ENCODE assay signal across 28 cellular contexts in genomic region chrX:82934980-82935379, GRCh38.
"Had no signal": no experiment of that assay in that cellular context is flagged by ENCODE, and none has a peak within 500 bp of the region (broad histone marks: within the 10 kb centered on the region; RNA-seq: fewer than 3 reads in every experiment).

No MANE protein-coding gene starts in this region.

- FAIRE-seq: endometrium, endothelial cell of umbilical vein had no signal

- ATAC-seq: activated CD4-positive, alpha-beta T cell treated with anti-CD3 and anti-CD28 coated beads for 36 hours; activated CD8-positive, alpha-beta memory T cell treated with anti-CD3 and anti-CD28 coated beads, Interleukin-2, amount 10 ng/mL, durations not matched to agents 7 days and 5 days; activated CD8-positive, alpha-beta T cell treated with anti-CD3 and anti-CD28 coated beads, Interleukin-2, amount 10 ng/mL, durations not matched to agents 7 days and 5 days; activated naive CD8-positive, alpha-beta T cell treated with anti-CD3 and anti-CD28 coated beads, Interleukin-2, amount 50 U/mL, for 24 hours; body of pancreas had no signal

- H3K27ac ChIP-seq: adrenal gland, body of pancreas, colonic mucosa, epithelial cell of prostate, esophagus squamous epithelium had no signal

- H3K27me3 ChIP-seq: adrenal gland, body of pancreas, colonic mucosa, esophagus squamous epithelium had no signal

- H3K9me3 ChIP-seq: adrenal gland, body of pancreas, colonic mucosa, esophagus squamous epithelium had no signal

- DNase-seq: activated CD4-positive, alpha-beta memory T cell treated with anti-CD3 and anti-CD28 coated beads for 36 hours; activated CD4-positive, alpha-beta T cell treated with anti-CD3 and anti-CD28 coated beads for 36 hours; activated CD4-positive, alpha-beta T cell treated with anti-CD3 and anti-CD28 coated beads, Interleukin-2, amount 10 ng/mL, durations not matched to agents 24 days and 14 days; activated CD4-positive, CD25-positive, alpha-beta regulatory T cell; activated CD4-positive, CD25-positive, alpha-beta regulatory T cell treated with anti-CD3 and anti-CD28 coated beads, Interleukin-2, amount 50 U/mL, for 72 hours; activated CD8-positive, alpha-beta memory T cell treated with anti-CD3 and anti-CD28 coated beads, Interleukin-2, amount 10 ng/mL, durations not matched to agents 7 days and 5 days; activated CD8-positive, alpha-beta memory T cell treated with anti-CD3 and anti-CD28 coated beads, Interleukin-2, amount 50 U/mL, for 4 hours; activated CD8-positive, alpha-beta T cell treated with anti-CD3 and anti-CD28 coated beads, Interleukin-2, amount 10 ng/mL, durations not matched to agents 7 days and 5 days; activated effector memory CD4-positive, alpha-beta T cell treated with anti-CD3 and anti-CD28 coated beads, Interleukin-2, amount 50 U/mL, for 16 hours; activated naive CD4-positive, alpha-beta T cell treated with anti-CD3 and anti-CD28 coated beads for 36 hours; activated naive CD8-positive, alpha-beta T cell treated with anti-CD3 and anti-CD28 coated beads for 36 hours; activated naive CD8-positive, alpha-beta T cell treated with anti-CD3 and anti-CD28 coated beads, Interleukin-2, amount 50 U/mL, for 24 hours; activated T-cell treated with anti-CD3 and anti-CD28 coated beads, Interleukin-2, amount 50 U/mL, for 1 hour; activated T-cell treated with anti-CD3 and anti-CD28 coated beads, Interleukin-2, amount 50 U/mL, for 48 hours; adrenal gland; amygdala; aorta; body of pancreas; caudate nucleus; colonic mucosa; effector CD8-positive, alpha-beta T cell; esophagus squamous epithelium; foreskin melanocyte; head of caudate nucleus; T-helper 2 cell had no signal

- H3K4me3 ChIP-seq: adrenal gland, body of pancreas, colonic mucosa, esophagus squamous epithelium had no signal

- H3K36me3 ChIP-seq: adrenal gland, colonic mucosa, esophagus squamous epithelium had no signal

- H3K4me1 ChIP-seq: adrenal gland, body of pancreas, colonic mucosa, esophagus squamous epithelium had no signal
